In the genomic region with DNA sequence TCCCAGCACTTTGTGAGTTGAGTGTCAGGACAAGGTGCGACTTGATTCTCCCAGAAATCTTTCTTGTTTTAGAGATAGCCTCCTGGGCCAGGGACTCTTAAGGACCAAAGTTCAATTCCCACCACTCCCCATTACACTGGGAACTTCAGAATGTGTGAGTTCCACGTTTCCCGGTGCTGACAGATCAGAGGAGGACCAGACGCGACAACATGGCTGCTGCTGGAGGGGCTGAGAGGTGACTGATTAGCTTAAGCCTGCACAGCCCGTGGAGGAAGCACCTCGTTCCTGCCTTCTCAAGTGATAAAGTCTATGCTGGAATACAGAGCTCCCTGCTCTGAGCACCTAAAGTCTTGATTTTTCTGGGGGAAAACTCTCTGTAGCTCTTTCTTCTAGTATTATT, we compare ENCODE assay signal across 6 cellular contexts.
"Had no signal": no experiment of that assay in that cellular context is flagged by ENCODE, and none has a peak within 500 bp of the region (broad histone marks: within the 10 kb centered on the region; RNA-seq: fewer than 3 reads in every experiment).

No MANE protein-coding gene starts in this region.

- ATAC-seq: HepG2, K562 had no signal

- H3K4me3 ChIP-seq: K562 had no signal

- DNase-seq: IMR-90, KBM-7 had no signal

- H3K27me3 Mint-ChIP-seq: IgD-negative memory B cell had no signal

- H3K4me3 Mint-ChIP-seq: IgD-negative memory B cell had no signal

- H3K4me1 Mint-ChIP-seq: IgD-negative memory B cell had no signal

- H3K27ac ChIP-seq: HL-60 had no signal
